In genomic region chr16:31507929-31508705, GRCh38 we compare ENCODE assay signal across 8 cellular contexts. TPM values are rescaled to one million over a fixed set of nuclear protein-coding genes. Genes with fewer than 3 reads are reported as not detected.
DNase-seq lines count a peak whose midpoint lies in the region; ATAC-seq and TF ChIP-seq lines count a peak whose summit lies in the region.

Gene RUSF1, minus strand, starts transcription at chr16:31508391. Its CDS starts 18 bp downstream, at chr16:31508373.

- H3K27me3 ChIP-seq in right cardiac atrium (ENCODE audit: control insufficient read depth, insufficient read depth) (no peaks in the 10 kb centered on the region), uterus (no peaks in the 10 kb centered on the region)

- H3K9me3 ChIP-seq in right cardiac atrium (ENCODE audit: control insufficient read depth, low read length), result no peaks in the 10 kb centered on the region
- no peaks in the 10 kb centered on the region for H3K9me3 ChIP-seq in uterus

- ATAC-seq in HG02763 (IDR thresholded peaks at IDR 0.05; ENCODE audit: unreplicated experiment) (peak; percentile 94), right cardiac atrium (peak; percentile 96)

- H3K4me1 ChIP-seq in right cardiac atrium (ENCODE audit: control insufficient read depth, insufficient read depth, low read length) (peaks cover 3% of the 10 kb centered on the region), uterus (peaks cover 4 to 9% of the 10 kb centered on the region in 2 donors)

- intact Hi-C loops in right cardiac atrium (cut with DNase I), result no loop called here
- intact Hi-C loops in uterus (cut with DNase I; ENCODE audit: low total_unique reads), result no loop called here

- no peak for TF ChIP-seq CTCF in GM13977 (IDR thresholded peaks at IDR 0.05; ENCODE audit: extremely low read depth, insufficient read depth, missing control alignments)
- peak in 2 of 4 experiments; percentile 6 to 9 for TF ChIP-seq CTCF in uterus (IDR thresholded peaks at IDR 0.05)

- H3K36me3 ChIP-seq in uterus, result no peaks in the 10 kb centered on the region

- DNase-seq in GM13977 (ENCODE audit: low spot score), result peak; percentile 89
- DNase-seq in NCI-H1417 treated with DMSO at 0.1 percent for 48 hours (lab: John Stamatoyannopoulos, UW), result peak; percentile 54
- peak; percentile 57 to 93 (median 71) for DNase-seq in T-helper 2 cell
- peak; percentile 94 to 98 (median 97) for DNase-seq in right cardiac atrium
- DNase-seq in putamen (ENCODE audit: low spot score), result peak; percentile 90
- DNase-seq in uterus, result peak; percentile 88 to 90

- H3K4me3 ChIP-seq in right cardiac atrium (ENCODE audit: low read length) (peak within 1 kb of the TSS; percentile 99), uterus (peak within 1 kb of the TSS; percentile 90 to 94)

- in situ Hi-C loops in GM13977 (cut with MboI; ENCODE audit: low pct_unique_long_range_greater_than_20kb, low sequenced_read_pairs, unreplicated experiment), result loop anchor here (25.0 kb wide), 1 partner anchor 204 kb away; a partner anchor contains a TSS

- under 1% methylated on average over 65 of the region's 65 CpGs for WGBS in right cardiac atrium

- TF ChIP-seq POLR2A in uterus (IDR thresholded peaks at IDR 0.05), result peak; percentile 81 to 87

- peak within 1 kb of the TSS; percentile 74 for H3K27ac ChIP-seq in angular gyrus (ENCODE audit: low read depth, low read length)
- H3K27ac ChIP-seq in right cardiac atrium (ENCODE audit: low read length), result peak within 1 kb of the TSS; percentile 100
- H3K27ac ChIP-seq in uterus, result peak within 1 kb of the TSS; percentile 93 to 96

RNA-seq across cellular contexts. Expression of gene RUSF1, which starts in this region (rescaled TPM):
- total RNA-seq in right cardiac atrium, result 10 to 100 TPM; 26.9 to 40.8 (median 28.7) TPM
- polyA plus RNA-seq in right cardiac atrium, result 38.9 TPM
- 10 to 100 TPM; 19.2 to 93.5 (median 82.9) TPM for total RNA-seq in uterus

Comparison
In these comparisons a context has a peak if more than half of its experiments do, and no peak if none do; other contexts are left out.
1. Peak in every context shown above with its lines: DNase-seq, ATAC-seq, H3K4me3 ChIP-seq and H3K27ac ChIP-seq.